13 cellular contexts compared by ENCODE assay signal in the genomic region with DNA sequence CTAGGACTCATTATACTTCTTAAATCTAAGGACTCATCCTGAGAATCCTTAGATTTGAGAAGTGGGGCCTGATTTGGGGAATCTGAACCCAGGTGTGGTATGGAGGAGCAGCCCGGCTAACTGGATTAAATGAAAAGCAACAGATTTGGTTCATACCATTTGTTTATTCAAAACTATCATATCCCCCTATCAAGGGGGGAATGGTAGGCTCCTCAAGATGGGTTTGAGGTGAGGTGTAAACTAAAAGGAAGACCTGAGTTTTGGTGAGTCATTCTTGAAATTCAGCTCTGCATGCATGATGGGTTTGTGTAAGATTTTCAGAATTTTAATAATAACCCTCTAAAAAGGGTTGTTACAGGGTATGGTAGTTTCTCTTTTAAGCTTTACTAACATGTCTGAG. TPM values are rescaled to one million over a fixed set of nuclear protein-coding genes. Genes with fewer than 3 reads are reported as not detected.
DNase-seq lines count a peak whose midpoint lies in the region; ATAC-seq and TF ChIP-seq lines count a peak whose summit lies in the region.
"Had no signal": no experiment of that assay in that cellular context is flagged by ENCODE, and none has a peak within 500 bp of the region (broad histone marks: within the 10 kb centered on the region; RNA-seq: fewer than 3 reads in every experiment).

No MANE protein-coding gene starts in this region.

- peaks cover 10 to 14% of the 10 kb centered on the region in 2 donors for H3K36me3 Mint-ChIP-seq in activated T-cell treated with anti-CD3 and anti-CD28 coated beads, Interleukin-2, amount 50 U/mL, for 72 hours (ENCODE audit: insufficient read depth in 2 of 2)

- POLR2A ChIA-PET in RWPE1 (lab: Yijun Ruan, JAX; ENCODE audit: low non-redundant PET) = no interaction called here

- H3K4me1 Mint-ChIP-seq in activated T-cell treated with anti-CD3 and anti-CD28 coated beads, Interleukin-2, amount 50 U/mL, for 72 hours (ENCODE audit: low read depth) = peaks cover 32% of the 10 kb centered on the region

- peak overlapping the region; percentile 4 to 21 for H3K4me3 Mint-ChIP-seq in activated T-cell treated with anti-CD3 and anti-CD28 coated beads, Interleukin-2, amount 50 U/mL, for 72 hours

- peaks cover 4 to 9% of the 10 kb centered on the region in 2 donors for H3K9me3 Mint-ChIP-seq in activated T-cell treated with anti-CD3 and anti-CD28 coated beads, Interleukin-2, amount 50 U/mL, for 72 hours

- ATAC-seq in GM18502 (IDR thresholded peaks at IDR 0.05; ENCODE audit: poor library complexity, unreplicated experiment) (peak; percentile 87), GM19452 (IDR thresholded peaks at IDR 0.05; ENCODE audit: unreplicated experiment) (peak; percentile 70), HG03045 (IDR thresholded peaks at IDR 0.05; ENCODE audit: unreplicated experiment) (peak; percentile 69), esophagus mucosa (no peak)
- ATAC-seq in activated T-cell treated with anti-CD3 and anti-CD28 coated beads, Interleukin-2, amount 50 U/mL, for 72 hours (replicated peaks in 1 of 2) = peak; percentile 67 to 68
- ATAC-seq: PC-3 had no signal

- no peak overlapping the region for H3K27ac Mint-ChIP-seq in activated T-cell treated with anti-CD3 and anti-CD28 coated beads, Interleukin-2, amount 50 U/mL, for 72 hours

- H3K27me3 Mint-ChIP-seq in activated T-cell treated with anti-CD3 and anti-CD28 coated beads, Interleukin-2, amount 50 U/mL, for 72 hours (ENCODE audit: low read depth) = no peaks in the 10 kb centered on the region

- H3K27ac ChIP-seq in RWPE1 = no peak overlapping the region
- H3K27ac ChIP-seq: left ventricle myocardium inferior, stomach had no signal

- peak; percentile 24 to 25 for DNase-seq in activated T-cell treated with anti-CD3 and anti-CD28 coated beads, Interleukin-2, amount 50 U/mL, for 72 hours
- no peak for DNase-seq in NCI-H2227 (lab: John Stamatoyannopoulos, UW; ENCODE audit: unreplicated experiment)
- no peak for DNase-seq in RWPE1 (ENCODE audit: low spot score)
- no peak for DNase-seq in C1 segment of cervical spinal cord (lab: John Stamatoyannopoulos, UW)
- DNase-seq: activated CD8-positive, alpha-beta memory T cell treated with anti-CD3 and anti-CD28 coated beads, Interleukin-2, amount 50 U/mL, for 4 hours; left ventricle myocardium inferior; PC-3; retina; stomach had no signal

- no peak for TF ChIP-seq CTCF in RWPE1 (conservative IDR thresholded peaks at IDR 0.05; ENCODE audit: low read depth)

- CTCF ChIA-PET in RWPE1 (lab: Yijun Ruan, JAX) = no interaction called here

RNA-seq across cellular contexts. Expression of gene CASP6, which starts 53.4 kb away (rescaled TPM):
- total RNA-seq in activated T-cell treated with anti-CD3 and anti-CD28 coated beads, Interleukin-2, amount 50 U/mL, for 72 hours = 10 to 100 TPM; 25.1 to 30.3 TPM
- total RNA-seq in esophagus mucosa = 15.8 TPM

Comparison
In these comparisons a context has a peak if more than half of its experiments do, and no peak if none do; other contexts are left out.
1. DNase-seq: peak in activated T-cell treated with anti-CD3 and anti-CD28 coated beads, Interleukin-2, amount 50 U/mL, for 72 hours (2 of 2); none in NCI-H2227 (single experiment), RWPE1 (single experiment) and C1 segment of cervical spinal cord (0 of 14).